16 cellular contexts compared by ENCODE assay signal in the genomic region with DNA sequence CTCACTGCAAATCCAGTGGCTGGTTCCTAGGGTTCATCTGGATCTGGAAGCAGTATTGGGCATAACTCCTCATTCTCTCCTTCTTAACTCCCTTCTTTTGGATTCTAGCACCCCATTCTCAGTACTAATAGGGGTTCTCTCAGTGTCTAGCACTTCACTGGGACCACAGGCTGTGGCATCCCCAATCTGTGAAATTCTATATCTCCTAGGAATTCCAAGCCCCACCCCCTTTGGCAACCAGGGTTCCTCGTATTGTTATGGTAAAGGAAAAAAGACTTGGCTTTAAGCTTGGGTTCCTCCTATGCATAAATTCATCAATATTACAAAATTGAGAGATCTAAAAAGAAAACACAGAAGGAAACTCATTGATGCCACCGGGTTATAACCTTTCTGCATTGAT. TPM values are rescaled to one million over a fixed set of nuclear protein-coding genes. Genes with fewer than 3 reads are reported as not detected.
DNase-seq lines count a peak whose midpoint lies in the region; TF ChIP-seq lines count a peak whose summit lies in the region.
"Had no signal": no experiment of that assay in that cellular context is flagged by ENCODE, and none has a peak within 500 bp of the region (broad histone marks: within the 10 kb centered on the region; RNA-seq: fewer than 3 reads in every experiment).

No MANE protein-coding gene starts in this region.

- no peak overlapping the region for H3K4me3 Mint-ChIP-seq in endodermal cell
- H3K4me3 Mint-ChIP-seq: CD4-positive, alpha-beta memory T cell; H9 had no signal

- no peak overlapping the region for H2AFZ ChIP-seq in osteoblast (ENCODE audit: low read length)

- no peaks in the 10 kb centered on the region for H3K27me3 Mint-ChIP-seq in endodermal cell (ENCODE audit: insufficient read depth)

- H3K27ac Mint-ChIP-seq in endodermal cell, result no peak overlapping the region
- H3K27ac Mint-ChIP-seq: CD4-positive, alpha-beta memory T cell had no signal

- no peak for TF ChIP-seq CTCF in endodermal cell (conservative IDR thresholded peaks at IDR 0.05)
- TF ChIP-seq CTCF in osteoblast (IDR thresholded peaks at IDR 0.05; ENCODE audit: extremely low read depth, low read depth, low read length), result no peak

- H3K4me2 ChIP-seq in osteoblast (ENCODE audit: insufficient read depth, low read length), result no peak overlapping the region

- no peak overlapping the region for H3K27ac ChIP-seq in endodermal cell (ENCODE audit: low read depth, low read length)
- no peak overlapping the region for H3K27ac ChIP-seq in osteoblast (ENCODE audit: low read depth, low read length)
- H3K27ac ChIP-seq: 22Rv1 had no signal

- H3K36me3 ChIP-seq in endodermal cell (ENCODE audit: control insufficient read depth, insufficient read depth, low read length) (no peaks in the 10 kb centered on the region), osteoblast (ENCODE audit: insufficient read depth, low read length) (no peaks in the 10 kb centered on the region)

- DNase-seq in NCI-H2171 treated with DMSO at 0.1 percent for 48 hours (lab: John Stamatoyannopoulos, UW), result peak; percentile 12
- DNase-seq in NCI-H2171 (lab: John Stamatoyannopoulos, UW), result no peak
- peak; percentile 80 for DNase-seq in endodermal cell
- peak; percentile 11 for DNase-seq in osteoblast (ENCODE audit: insufficient read length, low spot score, missing footprints)
- no peak for DNase-seq in NK-92 treated with Interleukin-12 subunit alpha and Interleukin-12 subunit beta, amount 100 ng/mL, for 24 hours (lab: John Stamatoyannopoulos, UW)
- DNase-seq in HUDEP-2 (lab: John Stamatoyannopoulos, UW; ENCODE audit: unreplicated experiment in 76 of 76), result no peak
- DNase-seq: C1 segment of cervical spinal cord; Calu3; CD4-positive, alpha-beta memory T cell; COR-L47; DMS53; DMS79 treated with DMSO at 0.1 percent for 48 hours; GF-D8; GOT3; H9 had no signal

- H3K36me3 Mint-ChIP-seq in endodermal cell (ENCODE audit: low read depth), result no peaks in the 10 kb centered on the region
- H3K36me3 Mint-ChIP-seq: CD4-positive, alpha-beta memory T cell had no signal

- peaks cover 4% of the 10 kb centered on the region for H3K4me1 ChIP-seq in endodermal cell (ENCODE audit: control insufficient read depth, insufficient read depth, low read length)
- no peaks in the 10 kb centered on the region for H3K4me1 ChIP-seq in osteoblast (ENCODE audit: insufficient read depth, low read length)

- H3K4me3 ChIP-seq in endodermal cell (ENCODE audit: low read length) (no peak overlapping the region), osteoblast (ENCODE audit: insufficient read depth, low read length) (no peak overlapping the region)

- no peaks in the 10 kb centered on the region for H4K20me1 ChIP-seq in osteoblast (ENCODE audit: insufficient read depth, low read length)

- no peaks in the 10 kb centered on the region for H3K79me2 ChIP-seq in osteoblast (ENCODE audit: insufficient read depth, low read length)

- H3K4me1 Mint-ChIP-seq in endodermal cell, result peaks cover 16% of the 10 kb centered on the region

- H3K9me3 Mint-ChIP-seq in endodermal cell, result no peaks in the 10 kb centered on the region
- H3K9me3 Mint-ChIP-seq: CD4-positive, alpha-beta memory T cell; H9 had no signal

- H3K27me3 ChIP-seq in endodermal cell (ENCODE audit: control insufficient read depth, insufficient read depth, low read length, poor library complexity, severe bottlenecking) (no peaks in the 10 kb centered on the region), osteoblast (ENCODE audit: insufficient read depth, low read length) (no peaks in the 10 kb centered on the region)

- no peaks in the 10 kb centered on the region for H3K9me3 ChIP-seq in endodermal cell (ENCODE audit: control insufficient read depth, low read length)
- no peaks in the 10 kb centered on the region for H3K9me3 ChIP-seq in osteoblast (ENCODE audit: low read depth, low read length)

- WGBS in endodermal cell (ENCODE audit: insufficient coverage in 1 of 2, insufficient read length in 1 of 2), 2 experiments, result 33 to 79% methylated on average over 1 of the region's 2 CpGs

- H3K9ac ChIP-seq in endodermal cell (ENCODE audit: extremely low read depth, low read length, poor library complexity, severe bottlenecking), result no peak overlapping the region

RNA-seq across cellular contexts. Expression of a gene that starts 45.0 kb away (rescaled TPM):
- 10 to 100 TPM; 46.5 to 54.6 TPM for total RNA-seq in endodermal cell
- polyA plus RNA-seq in endodermal cell (2013, experiment 1 of 2), result 52.9 TPM
- 43.4 TPM for polyA plus RNA-seq in endodermal cell (2013, experiment 2 of 2)
- total RNA-seq in osteoblast, result 72.8 and 81.1 TPM in 2 replicates

Comparison
In these comparisons a context has a peak if more than half of its experiments do, and no peak if none do; other contexts are left out.
1. DNase-seq: peak in NCI-H2171 treated with DMSO at 0.1 percent for 48 hours (single experiment), endodermal cell (single experiment) and osteoblast (single experiment); none in NCI-H2171 (single experiment), NK-92 treated with Interleukin-12 subunit alpha and Interleukin-12 subunit beta, amount 100 ng/mL, for 24 hours (single experiment) and HUDEP-2 (0 of 76).